ENCODE assay signal across 12 cellular contexts in genomic region chr2:39264733-39265132, GRCh38. TPM values are rescaled to one million over a fixed set of nuclear protein-coding genes. Genes with fewer than 3 reads are reported as not detected.
A peak's percentile ranks its signal among the peaks of the same experiment; 100 is the strongest.
DNase-seq lines count a peak whose midpoint lies in the region; ATAC-seq, FAIRE-seq and TF ChIP-seq lines count a peak whose summit lies in the region.
"Had no signal": no experiment of that assay in that cellular context is flagged by ENCODE, and none has a peak within 500 bp of the region (broad histone marks: within the 10 kb centered on the region; RNA-seq: fewer than 3 reads in every experiment).

No MANE protein-coding gene starts in this region.

- no peaks in the 10 kb centered on the region for H3K27me3 ChIP-seq in MG63
- H3K27me3 ChIP-seq: heart right ventricle, neutrophil had no signal

- H3K36me3 ChIP-seq in SK-N-MC (ENCODE audit: insufficient read depth, low read length) (peaks cover 15% of the 10 kb centered on the region; the same call in 1 of the 2 replicates), MG63 (peaks cover 2% of the 10 kb centered on the region)
- H3K36me3 ChIP-seq: neutrophil had no signal

- ATAC-seq in GM19467 (IDR thresholded peaks at IDR 0.05; ENCODE audit: unreplicated experiment) (peak; percentile 56), HG03066 (IDR thresholded peaks at IDR 0.05; ENCODE audit: low read depth, unreplicated experiment) (peak; percentile 75)
- ATAC-seq: heart right ventricle had no signal

- H3K4me3 ChIP-seq in SK-N-MC (peak overlapping the region; percentile 19; the same call in 1 of the 2 replicates), MG63 (no peak overlapping the region)
- H3K4me3 ChIP-seq: heart right ventricle had no signal

- H3K9me3 ChIP-seq in SK-N-MC (ENCODE audit: low read depth, low read length) (no peaks in the 10 kb centered on the region), MG63 (no peaks in the 10 kb centered on the region)
- H3K9me3 ChIP-seq: heart right ventricle, neutrophil had no signal

- no peak overlapping the region for H3K9ac ChIP-seq in SK-N-MC (ENCODE audit: insufficient read length)

- no peak for TF ChIP-seq POLR2A in GM12891 (IDR thresholded peaks at IDR 0.05; ENCODE audit: low read depth, low read length)

- no peak for DNase-seq in GM12891 (ENCODE audit: insufficient read length, low spot score)
- DNase-seq in SK-N-MC (ENCODE audit: low read depth, low spot score) = no peak
- no peak for DNase-seq in MG63
- DNase-seq in activated T-cell treated with anti-CD3 and anti-CD28 coated beads, Interleukin-2, amount 50 U/mL, for 48 hours = no peak
- no peak for DNase-seq in NCI-H82 treated with DMSO at 0.1 percent for 48 hours (lab: John Stamatoyannopoulos, UW; ENCODE audit: unreplicated experiment)
- no peak for DNase-seq in SW 1271 (lab: John Stamatoyannopoulos, UW)
- DNase-seq: activated CD4-positive, alpha-beta T cell treated with anti-CD3 and anti-CD28 coated beads, Interleukin-2, amount 10 ng/mL, durations not matched to agents 24 days and 14 days; heart right ventricle had no signal

- FAIRE-seq in GM12891 (lab: Jason Lieb, UNC) = no peak

- H3K27ac ChIP-seq in SK-N-MC = peak overlapping the region; percentile 19
- H3K27ac ChIP-seq: heart right ventricle, neutrophil had no signal

TF ChIP-seq in GM12891, 5 proteins besides CTCF, POLR2A, EP300 and RAD21:
- peak; percentile 31; the same call in 1 of the 2 replicates for TF ChIP-seq SPI1 (IDR thresholded peaks at IDR 0.05; ENCODE audit: low read depth, low read length)
- no peak for TF ChIP-seq POLR2AphosphoS5 (IDR thresholded peaks at IDR 0.05; ENCODE audit: low read depth, low read length)

RNA-seq across cellular contexts. Expression of gene CDKL4, which starts 21.0 kb away (rescaled TPM):
- not detected for polyA plus RNA-seq in GM12891 (2012; ENCODE audit: low read depth, missing spikeins)
- 0.30 TPM in 1 of 2 replicates, not detected in the other for total RNA-seq in MG63 (2014; rRNA removed; shearing (Covaris generic); ENCODE audit: low replicate concordance)
- total RNA-seq: activated CD4-positive, alpha-beta T cell treated with anti-CD3 and anti-CD28 coated beads, Interleukin-2, amount 10 ng/mL, durations not matched to agents 24 days and 14 days; NCI-H460 had no signal
